In genomic region chr12:127450822-127451221, GRCh38 we compare ENCODE assay signal across 18 cellular contexts.
"Had no signal": no experiment of that assay in that cellular context is flagged by ENCODE, and none has a peak within 500 bp of the region (broad histone marks: within the 10 kb centered on the region; RNA-seq: fewer than 3 reads in every experiment).

No MANE protein-coding gene starts in this region.

- H3K9me3 Mint-ChIP-seq: activated CD4-positive, alpha-beta memory T cell treated with anti-CD3 and anti-CD28 coated beads, Interleukin-2, amount 10 ng/mL, durations not matched to agents 7 days and 5 days; activated naive CD8-positive, alpha-beta T cell treated with anti-CD3 and anti-CD28 coated beads for 36 hours; activated T-helper 17 cell treated with anti-CD3 and anti-CD28 coated beads, Interleukin-2, amount 50 U/mL, for 72 hours had no signal

- DNase-seq: activated CD4-positive, alpha-beta memory T cell treated with anti-CD3 and anti-CD28 coated beads, Interleukin-2, amount 10 ng/mL, durations not matched to agents 7 days and 5 days; activated CD4-positive, alpha-beta T cell treated with anti-CD3 and anti-CD28 coated beads for 48 hours; activated CD4-positive, CD25-positive, alpha-beta regulatory T cell; activated naive CD4-positive, alpha-beta T cell; activated naive CD8-positive, alpha-beta T cell treated with anti-CD3 and anti-CD28 coated beads for 36 hours; activated T-cell treated with anti-CD3 and anti-CD28 coated beads, Interleukin-2, amount 50 U/mL, for 1 hour; brain microvascular endothelial cell; central memory CD4-positive, alpha-beta T cell; mesenchymal stem cell; mucosa of descending colon; naive thymus-derived CD4-positive, alpha-beta T cell; pancreas; sigmoid colon; spleen; stimulated activated naive B cell treated with anti-CD40 and anti-IgM and Interleukin-4, amounts not matched to agents 10 μg/mL and 1 μg/mL and 100 μg/mL, for 72 hours; T1000 had no signal

- H3K4me3 ChIP-seq: coronary artery, mucosa of descending colon, pancreas, sigmoid colon, spleen had no signal

- H3K9me3 ChIP-seq: mucosa of descending colon, pancreas, sigmoid colon had no signal

- H3K27ac Mint-ChIP-seq: activated CD4-positive, alpha-beta memory T cell treated with anti-CD3 and anti-CD28 coated beads, Interleukin-2, amount 10 ng/mL, durations not matched to agents 7 days and 5 days; activated naive CD8-positive, alpha-beta T cell treated with anti-CD3 and anti-CD28 coated beads for 36 hours; activated T-helper 17 cell treated with anti-CD3 and anti-CD28 coated beads, Interleukin-2, amount 50 U/mL, for 72 hours; naive thymus-derived CD4-positive, alpha-beta T cell; stimulated activated naive B cell treated with anti-CD40 and anti-IgM and Interleukin-4, amounts not matched to agents 10 μg/mL and 1 μg/mL and 100 μg/mL, for 72 hours had no signal

- H3K27me3 ChIP-seq: brain microvascular endothelial cell, pancreas had no signal

- H3K4me1 Mint-ChIP-seq: activated CD4-positive, alpha-beta memory T cell treated with anti-CD3 and anti-CD28 coated beads, Interleukin-2, amount 10 ng/mL, durations not matched to agents 7 days and 5 days; activated naive CD8-positive, alpha-beta T cell treated with anti-CD3 and anti-CD28 coated beads for 36 hours; activated T-helper 17 cell treated with anti-CD3 and anti-CD28 coated beads, Interleukin-2, amount 50 U/mL, for 72 hours; naive thymus-derived CD4-positive, alpha-beta T cell; stimulated activated naive B cell treated with anti-CD40 and anti-IgM and Interleukin-4, amounts not matched to agents 10 μg/mL and 1 μg/mL and 100 μg/mL, for 72 hours had no signal

- H3K4me1 ChIP-seq: pancreas had no signal

- H3K36me3 Mint-ChIP-seq: activated naive CD8-positive, alpha-beta T cell treated with anti-CD3 and anti-CD28 coated beads for 36 hours; stimulated activated naive B cell treated with anti-CD40 and anti-IgM and Interleukin-4, amounts not matched to agents 10 μg/mL and 1 μg/mL and 100 μg/mL, for 72 hours had no signal

- H3K27ac ChIP-seq: brain microvascular endothelial cell, coronary artery, pancreas, sigmoid colon, spleen had no signal

- H3K36me3 ChIP-seq: brain microvascular endothelial cell, pancreas, sigmoid colon, spleen had no signal

- H3K4me3 Mint-ChIP-seq: activated CD4-positive, alpha-beta memory T cell treated with anti-CD3 and anti-CD28 coated beads, Interleukin-2, amount 10 ng/mL, durations not matched to agents 7 days and 5 days; activated naive CD8-positive, alpha-beta T cell treated with anti-CD3 and anti-CD28 coated beads for 36 hours; activated T-helper 17 cell treated with anti-CD3 and anti-CD28 coated beads, Interleukin-2, amount 50 U/mL, for 72 hours; naive thymus-derived CD4-positive, alpha-beta T cell; stimulated activated naive B cell treated with anti-CD40 and anti-IgM and Interleukin-4, amounts not matched to agents 10 μg/mL and 1 μg/mL and 100 μg/mL, for 72 hours had no signal
